ENCODE assay signal across 23 cellular contexts in the genomic region with DNA sequence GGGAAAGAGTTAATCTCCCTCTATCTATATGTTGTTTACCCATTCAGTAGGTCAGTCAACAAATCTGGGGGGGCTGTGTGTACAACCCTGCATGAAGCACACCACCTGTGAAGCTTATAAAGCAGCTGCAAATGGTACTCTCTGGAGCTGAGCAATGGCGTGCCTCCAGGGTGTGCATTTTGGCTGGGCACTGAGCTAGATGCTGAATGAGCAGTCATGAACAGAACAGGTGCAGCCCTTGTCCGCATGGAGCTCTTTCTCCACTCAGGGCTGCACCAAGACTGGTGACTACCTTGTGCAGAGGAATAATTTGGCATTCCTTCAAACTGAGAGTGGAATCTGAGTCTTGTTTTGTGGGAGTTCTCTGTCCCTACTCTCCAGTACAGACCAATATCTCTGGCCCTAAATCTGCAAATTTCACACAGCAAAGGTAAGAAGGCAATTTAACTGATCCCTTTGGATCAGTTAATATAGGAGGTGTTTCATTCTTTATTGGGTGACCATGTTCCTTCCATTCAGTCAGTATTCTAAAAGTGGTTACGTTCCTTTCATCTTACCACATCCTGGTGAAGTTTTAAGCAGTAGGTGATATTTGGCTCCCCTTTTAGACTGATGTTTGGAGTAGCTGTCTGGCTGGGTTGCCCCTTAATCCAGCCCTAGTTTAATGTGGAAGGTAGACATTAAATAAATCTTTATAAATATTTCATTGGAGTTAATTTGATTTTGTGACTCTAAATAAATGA.
DNase-seq lines count a peak whose midpoint lies in the region; ATAC-seq and TF ChIP-seq lines count a peak whose summit lies in the region.
"Had no signal": no experiment of that assay in that cellular context is flagged by ENCODE, and none has a peak within 500 bp of the region (broad histone marks: within the 10 kb centered on the region; RNA-seq: fewer than 3 reads in every experiment).

No MANE protein-coding gene starts in this region.

- peaks cover 4 to 11% (median 5%) of the 10 kb centered on the region in 4 donors for H3K4me1 Mint-ChIP-seq in CD4-positive, CD25-positive, alpha-beta regulatory T cell
- H3K4me1 Mint-ChIP-seq in activated T-helper 1 cell treated with anti-CD3 and anti-CD28 coated beads, Interleukin-12 subunit alpha, Interleukin-12 subunit beta, Interleukin-2, Interleukin-4 antibody, amounts not matched to agents 30 ng/mL and 10 ng/mL and 1 ng/mL, durations not matched to agents 14 hours and 24 hours and 36 hours (ENCODE audit: low read depth), result peaks cover 18% of the 10 kb centered on the region
- peaks cover 9% of the 10 kb centered on the region for H3K4me1 Mint-ChIP-seq in Calu3 (ENCODE audit: low read depth, unreplicated experiment)

- ATAC-seq in CD4-positive, CD25-positive, alpha-beta regulatory T cell (ENCODE audit: low read depth in 2 of 2), result no peak
- ATAC-seq in DND-41 (ENCODE audit: insufficient read depth, low read depth), result peak; percentile 90
- ATAC-seq in GM18909 (IDR thresholded peaks at IDR 0.05; ENCODE audit: poor library complexity, unreplicated experiment), result no peak
- no peak for ATAC-seq in HG02610 (IDR thresholded peaks at IDR 0.05; ENCODE audit: unreplicated experiment)

- H3K36me3 ChIP-seq in CD4-positive, CD25-positive, alpha-beta regulatory T cell (ENCODE audit: control insufficient read depth, insufficient read depth, low read length), result no peaks in the 10 kb centered on the region
- H3K36me3 ChIP-seq in DND-41 (ENCODE audit: insufficient read depth, low read length) (no peaks in the 10 kb centered on the region), mesenchymal stem cell (ENCODE audit: control insufficient read depth in 1 of 2, insufficient read depth in 2 of 2, low read depth in 1 of 2, low read length in 2 of 2) (no peaks in the 10 kb centered on the region)
- H3K36me3 ChIP-seq: ovary, WERI-Rb-1 had no signal

- H3K79me1 ChIP-seq in mesenchymal stem cell (replicated peaks; ENCODE audit: low read length, poor library complexity, severe bottlenecking), result no peaks in the 10 kb centered on the region

- no peak overlapping the region for H3K18ac ChIP-seq in mesenchymal stem cell (ENCODE audit: low read depth in 1 of 2, low read length in 2 of 2)

- H4K91ac ChIP-seq in mesenchymal stem cell (ENCODE audit: low read length), result no peak overlapping the region

- peaks cover 6% of the 10 kb centered on the region for H3K27me3 ChIP-seq in CD4-positive, CD25-positive, alpha-beta regulatory T cell (ENCODE audit: control insufficient read depth, insufficient read depth, low read length)
- H3K27me3 ChIP-seq in DND-41 (ENCODE audit: insufficient read depth, low read length, poor library complexity), result no peaks in the 10 kb centered on the region
- no peaks in the 10 kb centered on the region for H3K27me3 ChIP-seq in mesenchymal stem cell (ENCODE audit: control insufficient read depth in 1 of 2, insufficient read depth in 1 of 2, low read length in 2 of 2)
- H3K27me3 ChIP-seq: ovary had no signal

- CTCF ChIA-PET in Calu3 (lab: Charles Lee), result no interaction called here

- no peaks in the 10 kb centered on the region for H3K4me1 ChIP-seq in CD4-positive, CD25-positive, alpha-beta regulatory T cell (ENCODE audit: control insufficient read depth, insufficient read depth, low read length, poor library complexity, severe bottlenecking)
- H3K4me1 ChIP-seq in DND-41 (ENCODE audit: insufficient read depth, low read length) (peaks cover 33% of the 10 kb centered on the region), mesenchymal stem cell (ENCODE audit: control insufficient read depth, insufficient read depth, low read depth, low read length) (peaks cover 7% of the 10 kb centered on the region)

- intact Hi-C loops in activated T-helper 1 cell treated with anti-CD3 and anti-CD28 coated beads, Interleukin-12 subunit alpha, Interleukin-12 subunit beta, Interleukin-2, Interleukin-4 antibody, amounts not matched to agents 30 ng/mL and 10 ng/mL and 1 ng/mL, durations not matched to agents 14 hours and 24 hours and 36 hours (cut with micrococcal nuclease), result no loop called here
- intact Hi-C loops in Calu3 (cut with micrococcal nuclease; ENCODE audit: unreplicated experiment), result no loop called here

- BruUV-seq in Calu3 (replicated peaks; lab: Mats Ljungman, UMichigan), result no TSS peak

- DNase-seq in CD4-positive, CD25-positive, alpha-beta regulatory T cell, result peak in 2 of 3 donors; percentile 0 to 50
- DNase-seq in DND-41, result peak; percentile 39
- DNase-seq in activated T-helper 1 cell treated with anti-CD3 and anti-CD28 coated beads, Interleukin-12 subunit alpha, Interleukin-12 subunit beta, Interleukin-2, Interleukin-4 antibody, amounts not matched to agents 30 ng/mL and 10 ng/mL and 1 ng/mL, durations not matched to agents 14 hours and 24 hours and 36 hours (ENCODE audit: low spot score), result no peak
- DNase-seq in mesenchymal stem cell, result no peak
- no peak for DNase-seq in Calu3
- DNase-seq in DMS153 treated with DMSO at 0.1 percent for 48 hours (lab: John Stamatoyannopoulos, UW; ENCODE audit: unreplicated experiment), result no peak
- DNase-seq: activated effector memory CD4-positive, alpha-beta T cell treated with anti-CD3 and anti-CD28 coated beads, Interleukin-2, amount 50 U/mL, for 16 hours; amygdala; GOT3; islet precursor cell; NCI-H1105; NCI-H187 treated with DMSO at 0.1 percent for 48 hours; NCI-H524 treated with DMSO at 0.1 percent for 48 hours; NK-92 treated with Interleukin-12 subunit alpha and Interleukin-12 subunit beta, amount 100 ng/mL, for 24 hours; ovary; Right ventricle myocardium superior; substantia nigra; T1000; WERI-Rb-1 had no signal

- H3K4ac ChIP-seq in mesenchymal stem cell (ENCODE audit: low read depth in 1 of 2, low read length in 2 of 2), result no peak overlapping the region

- no peak overlapping the region for H2BK12ac ChIP-seq in mesenchymal stem cell (ENCODE audit: low read length in 2 of 2)

- peak overlapping the region; percentile 27 for H2AK5ac ChIP-seq in mesenchymal stem cell (ENCODE audit: low read length, severe bottlenecking)

- H3K79me2 ChIP-seq in DND-41 (ENCODE audit: insufficient read depth, low read length), result no peaks in the 10 kb centered on the region

- H3K9me3 Mint-ChIP-seq in CD4-positive, CD25-positive, alpha-beta regulatory T cell, result no peaks in the 10 kb centered on the region
- H3K9me3 Mint-ChIP-seq in activated T-helper 1 cell treated with anti-CD3 and anti-CD28 coated beads, Interleukin-12 subunit alpha, Interleukin-12 subunit beta, Interleukin-2, Interleukin-4 antibody, amounts not matched to agents 30 ng/mL and 10 ng/mL and 1 ng/mL, durations not matched to agents 14 hours and 24 hours and 36 hours, result no peaks in the 10 kb centered on the region
- H3K9me3 Mint-ChIP-seq in Calu3 (ENCODE audit: low read depth, unreplicated experiment), result peaks cover 5% of the 10 kb centered on the region
- H3K9me3 Mint-ChIP-seq: type B pancreatic cell had no signal

- WGBS in mesenchymal stem cell, result 100% methylated on average over 2 of the region's 3 CpGs

- TF ChIP-seq CTCF in DND-41 (IDR thresholded peaks at IDR 0.05; ENCODE audit: borderline replicate concordance, extremely low read depth, low read length, poor library complexity, severe bottlenecking), result no peak
- no peak for TF ChIP-seq CTCF in Calu3 (IDR thresholded peaks at IDR 0.05; ENCODE audit: unreplicated experiment)

- no peak overlapping the region for H3K23ac ChIP-seq in mesenchymal stem cell (ENCODE audit: low read length in 2 of 2)

- no peak overlapping the region for H3K27ac Mint-ChIP-seq in CD4-positive, CD25-positive, alpha-beta regulatory T cell
- no peak overlapping the region for H3K27ac Mint-ChIP-seq in activated T-helper 1 cell treated with anti-CD3 and anti-CD28 coated beads, Interleukin-12 subunit alpha, Interleukin-12 subunit beta, Interleukin-2, Interleukin-4 antibody, amounts not matched to agents 30 ng/mL and 10 ng/mL and 1 ng/mL, durations not matched to agents 14 hours and 24 hours and 36 hours
- no peak overlapping the region for H3K27ac Mint-ChIP-seq in Calu3 (ENCODE audit: unreplicated experiment)
- H3K27ac Mint-ChIP-seq: type B pancreatic cell had no signal

- no peak overlapping the region for H3K14ac ChIP-seq in mesenchymal stem cell (ENCODE audit: low read length in 2 of 2)

- H3K9me3 ChIP-seq in CD4-positive, CD25-positive, alpha-beta regulatory T cell (ENCODE audit: control insufficient read depth in 2 of 2, low read length in 2 of 2), result no peaks in the 10 kb centered on the region
- H3K9me3 ChIP-seq in DND-41 (ENCODE audit: insufficient read depth, low read length, severe bottlenecking), result no peaks in the 10 kb centered on the region
- no peaks in the 10 kb centered on the region for H3K9me3 ChIP-seq in mesenchymal stem cell (ENCODE audit: control insufficient read depth, low read length)
- H3K9me3 ChIP-seq: ovary had no signal

- H4K20me1 ChIP-seq in DND-41 (ENCODE audit: insufficient read depth, low read length), result no peaks in the 10 kb centered on the region

- no peak overlapping the region for H3K4me3 Mint-ChIP-seq in CD4-positive, CD25-positive, alpha-beta regulatory T cell
- H3K4me3 Mint-ChIP-seq in activated T-helper 1 cell treated with anti-CD3 and anti-CD28 coated beads, Interleukin-12 subunit alpha, Interleukin-12 subunit beta, Interleukin-2, Interleukin-4 antibody, amounts not matched to agents 30 ng/mL and 10 ng/mL and 1 ng/mL, durations not matched to agents 14 hours and 24 hours and 36 hours, result peak overlapping the region; percentile 45
- no peak overlapping the region for H3K4me3 Mint-ChIP-seq in Calu3 (ENCODE audit: low read depth, unreplicated experiment)
- H3K4me3 Mint-ChIP-seq: type B pancreatic cell had no signal

- no peak overlapping the region for H2BK5ac ChIP-seq in mesenchymal stem cell (ENCODE audit: low read depth, low read length, poor library complexity, severe bottlenecking)

- H3K9ac ChIP-seq in DND-41 (ENCODE audit: low read depth, low read length) (peak overlapping the region; percentile 47), mesenchymal stem cell (ENCODE audit: low read length) (no peak overlapping the region)

- no peak overlapping the region for H3K4me3 ChIP-seq in CD4-positive, CD25-positive, alpha-beta regulatory T cell (ENCODE audit: low read depth, low read length)
- H3K4me3 ChIP-seq in DND-41 (ENCODE audit: low read depth in 1 of 2, low read length in 2 of 2) (peak overlapping the region in 1 of 2 experiments; percentile 46; a peak in 2 of 4 replicates), mesenchymal stem cell (ENCODE audit: insufficient read depth in 1 of 2, low read depth in 1 of 2, low read length in 2 of 2) (no peak overlapping the region)
- H3K4me3 ChIP-seq: ovary, smooth muscle cell had no signal

- no peak overlapping the region for H4K8ac ChIP-seq in mesenchymal stem cell (ENCODE audit: low read length)

- no peaks in the 10 kb centered on the region for H3K36me3 Mint-ChIP-seq in CD4-positive, CD25-positive, alpha-beta regulatory T cell
- H3K36me3 Mint-ChIP-seq in activated T-helper 1 cell treated with anti-CD3 and anti-CD28 coated beads, Interleukin-12 subunit alpha, Interleukin-12 subunit beta, Interleukin-2, Interleukin-4 antibody, amounts not matched to agents 30 ng/mL and 10 ng/mL and 1 ng/mL, durations not matched to agents 14 hours and 24 hours and 36 hours (ENCODE audit: low read depth), result no peaks in the 10 kb centered on the region
- H3K36me3 Mint-ChIP-seq in Calu3 (ENCODE audit: insufficient read depth, unreplicated experiment), result no peaks in the 10 kb centered on the region
- H3K36me3 Mint-ChIP-seq: type B pancreatic cell had no signal

- H2AFZ ChIP-seq in DND-41 (ENCODE audit: low read depth, low read length), result peak overlapping the region; percentile 63; the same call in 1 of the 2 replicates
- H2AFZ ChIP-seq in mesenchymal stem cell (ENCODE audit: low read depth, low read length), result no peak overlapping the region

- H3K27me3 Mint-ChIP-seq in CD4-positive, CD25-positive, alpha-beta regulatory T cell, result no peaks in the 10 kb centered on the region
- peaks cover 4% of the 10 kb centered on the region for H3K27me3 Mint-ChIP-seq in activated T-helper 1 cell treated with anti-CD3 and anti-CD28 coated beads, Interleukin-12 subunit alpha, Interleukin-12 subunit beta, Interleukin-2, Interleukin-4 antibody, amounts not matched to agents 30 ng/mL and 10 ng/mL and 1 ng/mL, durations not matched to agents 14 hours and 24 hours and 36 hours (ENCODE audit: insufficient read depth)
- no peaks in the 10 kb centered on the region for H3K27me3 Mint-ChIP-seq in Calu3 (ENCODE audit: unreplicated experiment)

- H3K4me2 ChIP-seq in DND-41 (ENCODE audit: insufficient read depth, low read length) (peak overlapping the region; percentile 69), mesenchymal stem cell (ENCODE audit: low read length, poor library complexity, severe bottlenecking) (no peak overlapping the region)
- H3K4me2 ChIP-seq: smooth muscle cell had no signal

- no peak overlapping the region for H3K27ac ChIP-seq in CD4-positive, CD25-positive, alpha-beta regulatory T cell (ENCODE audit: insufficient read depth, low read length, poor library complexity, severe bottlenecking)
- H3K27ac ChIP-seq in DND-41 (ENCODE audit: low read length) (peak overlapping the region; percentile 84), mesenchymal stem cell (ENCODE audit: low read length, poor library complexity, severe bottlenecking) (no peak overlapping the region)
- H3K27ac ChIP-seq: ovary, WERI-Rb-1 had no signal

- no peak overlapping the region for H2BK120ac ChIP-seq in mesenchymal stem cell (ENCODE audit: low read depth, low read length)

- no peak overlapping the region for H2BK15ac ChIP-seq in mesenchymal stem cell (ENCODE audit: low read depth, poor library complexity, severe bottlenecking)

Comparison
In these comparisons a context has a peak if more than half of its experiments do, and no peak if none do; other contexts are left out.
1. DNase-seq: peak in CD4-positive, CD25-positive, alpha-beta regulatory T cell (2 of 3) and DND-41 (single experiment); none in activated T-helper 1 cell treated with anti-CD3 and anti-CD28 coated beads, Interleukin-12 subunit alpha, Interleukin-12 subunit beta, Interleukin-2, Interleukin-4 antibody, amounts not matched to agents 30 ng/mL and 10 ng/mL and 1 ng/mL, durations not matched to agents 14 hours and 24 hours and 36 hours (single experiment), mesenchymal stem cell (single experiment), Calu3 (single experiment) and DMS153 treated with DMSO at 0.1 percent for 48 hours (single experiment).